Comparison of ENCODE assay signal across 10 cellular contexts in genomic region chr3:129485681-129486056, GRCh38. TPM values are rescaled to one million over a fixed set of nuclear protein-coding genes. Genes with fewer than 3 reads are reported as not detected.
DNase-seq lines count a peak whose midpoint lies in the region; ATAC-seq and TF ChIP-seq lines count a peak whose summit lies in the region.
"Had no signal": no experiment of that assay in that cellular context is flagged by ENCODE, and none has a peak within 500 bp of the region (broad histone marks: within the 10 kb centered on the region; RNA-seq: fewer than 3 reads in every experiment).

No MANE protein-coding gene starts in this region.

- H3K4me3 Mint-ChIP-seq in activated naive CD8-positive, alpha-beta T cell treated with anti-CD3 and anti-CD28 coated beads for 36 hours, result no peak overlapping the region
- no peak overlapping the region for H3K4me3 Mint-ChIP-seq in activated CD4-positive, alpha-beta T cell treated with anti-CD3 and anti-CD28 coated beads, Interleukin-2, amount 10 ng/mL, durations not matched to agents 7 days and 5 days
- H3K4me3 Mint-ChIP-seq in activated CD4-positive, alpha-beta T cell treated with anti-CD3 and anti-CD28 coated beads for 36 hours, result no peak overlapping the region

- POLR2A ChIA-PET in A673 (lab: Charles Lee; ENCODE audit: low non-redundant PET), result no interaction called here
- POLR2A ChIA-PET in activated CD4-positive, alpha-beta T cell treated with anti-CD3 and anti-CD28 coated beads, Interleukin-2, amount 10 ng/mL, durations not matched to agents 7 days and 5 days (lab: Charles Lee), result interaction anchor here (0.6 kb wide), 1 partner anchor 278 kb away, joined by 5 read pairs; no protein-coding TSS in a partner anchor
- POLR2A ChIA-PET in activated CD4-positive, alpha-beta T cell treated with anti-CD3 and anti-CD28 coated beads for 36 hours (lab: Charles Lee), result no interaction called here

- H3K27ac ChIP-seq in brain microvascular endothelial cell (peak overlapping the region; percentile 74), hepatocyte (peak overlapping the region; percentile 71), A673 (ENCODE audit: low read depth, low read length, poor library complexity, severe bottlenecking) (no peak overlapping the region)

- no peak overlapping the region for H3K4me2 ChIP-seq in hepatocyte

- H3K27ac Mint-ChIP-seq in activated naive CD8-positive, alpha-beta T cell treated with anti-CD3 and anti-CD28 coated beads for 36 hours, result no peak overlapping the region
- no peak overlapping the region for H3K27ac Mint-ChIP-seq in activated CD4-positive, alpha-beta T cell treated with anti-CD3 and anti-CD28 coated beads, Interleukin-2, amount 10 ng/mL, durations not matched to agents 7 days and 5 days
- no peak overlapping the region for H3K27ac Mint-ChIP-seq in activated CD4-positive, alpha-beta T cell treated with anti-CD3 and anti-CD28 coated beads for 36 hours

- TF ChIP-seq CTCF in brain microvascular endothelial cell (IDR thresholded peaks at IDR 0.05; ENCODE audit: low read depth, low read length, missing control alignments) (no peak), hepatocyte (IDR thresholded peaks at IDR 0.05; ENCODE audit: poor library complexity) (no peak), A673 (conservative IDR thresholded peaks at IDR 0.05; ENCODE audit: low read depth, low read length) (no peak)

- in situ Hi-C loops in brain microvascular endothelial cell (cut with HindIII; ENCODE audit: low pct_ligation_motif_present, low sequenced_read_pairs), result no loop called here

- WGBS in hepatocyte (ENCODE audit: low lambda C conversion rate, missing lambda C conversion rate), result 67% methylated on average over 8 of the region's 8 CpGs

- intact Hi-C loops in A673 (cut with micrococcal nuclease; ENCODE audit: unreplicated experiment), result loop anchor here (10.0 kb wide), 1 partner anchor 609 kb away; no protein-coding TSS in a partner anchor
- intact Hi-C loops in activated CD4-positive, alpha-beta T cell treated with anti-CD3 and anti-CD28 coated beads for 36 hours (cut with DNase I, micrococcal nuclease), result no loop called here

- H3K27me3 Mint-ChIP-seq in activated naive CD8-positive, alpha-beta T cell treated with anti-CD3 and anti-CD28 coated beads for 36 hours, result no peaks in the 10 kb centered on the region
- H3K27me3 Mint-ChIP-seq in activated CD4-positive, alpha-beta T cell treated with anti-CD3 and anti-CD28 coated beads, Interleukin-2, amount 10 ng/mL, durations not matched to agents 7 days and 5 days, result no peaks in the 10 kb centered on the region
- H3K27me3 Mint-ChIP-seq in activated CD4-positive, alpha-beta T cell treated with anti-CD3 and anti-CD28 coated beads for 36 hours, result no peaks in the 10 kb centered on the region

- H4K20me1 ChIP-seq in hepatocyte (ENCODE audit: insufficient read depth, poor library complexity, severe bottlenecking), result no peaks in the 10 kb centered on the region

- H3K36me3 Mint-ChIP-seq in activated naive CD8-positive, alpha-beta T cell treated with anti-CD3 and anti-CD28 coated beads for 36 hours, result peaks cover 8% of the 10 kb centered on the region
- peaks cover 7% of the 10 kb centered on the region for H3K36me3 Mint-ChIP-seq in activated CD4-positive, alpha-beta T cell treated with anti-CD3 and anti-CD28 coated beads, Interleukin-2, amount 10 ng/mL, durations not matched to agents 7 days and 5 days (ENCODE audit: low read depth)
- H3K36me3 Mint-ChIP-seq in activated CD4-positive, alpha-beta T cell treated with anti-CD3 and anti-CD28 coated beads for 36 hours (ENCODE audit: low read depth), result no peaks in the 10 kb centered on the region

- no TSS peak for BruUV-seq in A673 (replicated peaks; lab: Mats Ljungman, UMichigan)

- H3K4me1 ChIP-seq in hepatocyte (ENCODE audit: insufficient read depth) (peaks cover 3% of the 10 kb centered on the region), A673 (ENCODE audit: insufficient read depth, low read length, poor library complexity, severe bottlenecking) (no peaks in the 10 kb centered on the region)

- no peaks in the 10 kb centered on the region for H3K27me3 ChIP-seq in brain microvascular endothelial cell (replicated peaks)
- H3K27me3 ChIP-seq in hepatocyte, result no peaks in the 10 kb centered on the region
- H3K27me3 ChIP-seq in A673 (replicated peaks; ENCODE audit: insufficient read depth, low read depth, low read length, poor library complexity), result no peaks in the 10 kb centered on the region

- H3K36me3 ChIP-seq in brain microvascular endothelial cell (replicated peaks), result no peaks in the 10 kb centered on the region
- no peaks in the 10 kb centered on the region for H3K36me3 ChIP-seq in hepatocyte (replicated peaks; ENCODE audit: insufficient read depth, low read depth)
- H3K36me3 ChIP-seq in A673 (ENCODE audit: insufficient read depth, low read length, poor library complexity, severe bottlenecking), result no peaks in the 10 kb centered on the region

- H3K79me2 ChIP-seq in hepatocyte, result no peaks in the 10 kb centered on the region

- H3K4me1 Mint-ChIP-seq in activated naive CD8-positive, alpha-beta T cell treated with anti-CD3 and anti-CD28 coated beads for 36 hours, result peaks cover 7% of the 10 kb centered on the region
- peaks cover 12% of the 10 kb centered on the region for H3K4me1 Mint-ChIP-seq in activated CD4-positive, alpha-beta T cell treated with anti-CD3 and anti-CD28 coated beads, Interleukin-2, amount 10 ng/mL, durations not matched to agents 7 days and 5 days
- peaks cover 14% of the 10 kb centered on the region for H3K4me1 Mint-ChIP-seq in activated CD4-positive, alpha-beta T cell treated with anti-CD3 and anti-CD28 coated beads for 36 hours

- CTCF ChIA-PET in A673 (lab: Charles Lee), result no interaction called here
- CTCF ChIA-PET in activated CD4-positive, alpha-beta T cell treated with anti-CD3 and anti-CD28 coated beads, Interleukin-2, amount 10 ng/mL, durations not matched to agents 7 days and 5 days (lab: Charles Lee), result interaction anchor here (0.6 to 1.5 kb wide), 3 partner anchors 13 to 107 kb away, joined by 3 to 5 read pairs (median 4); no protein-coding TSS in a partner anchor
- CTCF ChIA-PET in activated CD4-positive, alpha-beta T cell treated with anti-CD3 and anti-CD28 coated beads for 36 hours (lab: Charles Lee), result interaction anchor here (0.6 to 1.3 kb wide), 5 partner anchors 12 to 483 kb away, joined by 3 to 4 read pairs (median 3); no protein-coding TSS in a partner anchor

- H2AFZ ChIP-seq in hepatocyte, result no peak overlapping the region

- H3K9me3 ChIP-seq in hepatocyte (ENCODE audit: low read depth), result no peaks in the 10 kb centered on the region
- H3K9me3 ChIP-seq in A673 (ENCODE audit: low read depth, low read length, poor library complexity, severe bottlenecking), result no peaks in the 10 kb centered on the region

- no peaks in the 10 kb centered on the region for H3K9me3 Mint-ChIP-seq in activated naive CD8-positive, alpha-beta T cell treated with anti-CD3 and anti-CD28 coated beads for 36 hours
- no peaks in the 10 kb centered on the region for H3K9me3 Mint-ChIP-seq in activated CD4-positive, alpha-beta T cell treated with anti-CD3 and anti-CD28 coated beads, Interleukin-2, amount 10 ng/mL, durations not matched to agents 7 days and 5 days
- H3K9me3 Mint-ChIP-seq in activated CD4-positive, alpha-beta T cell treated with anti-CD3 and anti-CD28 coated beads for 36 hours (ENCODE audit: low read depth), result no peaks in the 10 kb centered on the region

- H3K4me3 ChIP-seq in brain microvascular endothelial cell (ENCODE audit: low read depth, low read length) (no peak overlapping the region), hepatocyte (no peak overlapping the region), A673 (ENCODE audit: low read depth, low read length, poor library complexity, severe bottlenecking) (no peak overlapping the region)

- DNase-seq in HCEC 1CT (peak; percentile 86), brain microvascular endothelial cell (peak; percentile 77), hepatocyte (ENCODE audit: low spot score) (no peak), smooth muscle cell of the brain vasculature (ENCODE audit: low read depth, low spot score) (peak; percentile 76), A673 (ENCODE audit: low spot score) (no peak)
- no peak for DNase-seq in activated naive CD8-positive, alpha-beta T cell treated with anti-CD3 and anti-CD28 coated beads for 36 hours
- no peak for DNase-seq in activated CD4-positive, alpha-beta T cell treated with anti-CD3 and anti-CD28 coated beads, Interleukin-2, amount 10 ng/mL, durations not matched to agents 7 days and 5 days
- no peak for DNase-seq in activated CD4-positive, alpha-beta T cell treated with anti-CD3 and anti-CD28 coated beads for 36 hours
- DNase-seq: KG1 had no signal

- no peaks in the 10 kb centered on the region for H3K9me2 ChIP-seq in hepatocyte (replicated peaks; ENCODE audit: insufficient read depth)

- ATAC-seq in activated CD4-positive, alpha-beta T cell treated with anti-CD3 and anti-CD28 coated beads for 36 hours, result no peak

RNA-seq across cellular contexts. Expression of gene RHO, which starts 42.8 kb away (rescaled TPM):
- total RNA-seq in hepatocyte, result not detected in 2 replicates
- 0.19 TPM in 1 of 2 replicates, not detected in the other for polyA plus RNA-seq in hepatocyte
- total RNA-seq in activated naive CD8-positive, alpha-beta T cell treated with anti-CD3 and anti-CD28 coated beads for 36 hours, result not detected
- total RNA-seq in A673 (2021), result not detected in 2 replicates
- not detected for total RNA-seq in activated CD4-positive, alpha-beta T cell treated with anti-CD3 and anti-CD28 coated beads, Interleukin-2, amount 10 ng/mL, durations not matched to agents 7 days and 5 days
- not detected for total RNA-seq in activated CD4-positive, alpha-beta T cell treated with anti-CD3 and anti-CD28 coated beads for 36 hours
- polyA plus RNA-seq: neural cell had no signal

RNA-seq across cellular contexts. Expression of gene IFT122, which starts 45.6 kb away (rescaled TPM):
- total RNA-seq in hepatocyte, result 14.6 and 17.3 TPM in 2 replicates
- 11.4 and 15.6 TPM in 2 replicates for polyA plus RNA-seq in hepatocyte
- total RNA-seq in activated naive CD8-positive, alpha-beta T cell treated with anti-CD3 and anti-CD28 coated beads for 36 hours, result 10 to 100 TPM; 14.9 to 15.6 TPM
- total RNA-seq in A673 (2021), result 44.0 and 48.2 TPM in 2 replicates
- 10 to 100 TPM; 24.9 to 27.2 TPM for total RNA-seq in activated CD4-positive, alpha-beta T cell treated with anti-CD3 and anti-CD28 coated beads, Interleukin-2, amount 10 ng/mL, durations not matched to agents 7 days and 5 days
- 10 to 100 TPM; 18.4 to 22.6 TPM for total RNA-seq in activated CD4-positive, alpha-beta T cell treated with anti-CD3 and anti-CD28 coated beads for 36 hours

RNA-seq across cellular contexts. Expression of gene MBD4, which starts 45.9 kb away (rescaled TPM):
- 25.0 and 27.5 TPM in 2 replicates for total RNA-seq in hepatocyte
- 20.8 and 22.2 TPM in 2 replicates for polyA plus RNA-seq in hepatocyte
- 10 to 100 TPM; 48.2 to 51.1 TPM for total RNA-seq in activated naive CD8-positive, alpha-beta T cell treated with anti-CD3 and anti-CD28 coated beads for 36 hours
- 43.7 and 50.9 TPM in 2 replicates for total RNA-seq in A673 (2021)
- total RNA-seq in activated CD4-positive, alpha-beta T cell treated with anti-CD3 and anti-CD28 coated beads, Interleukin-2, amount 10 ng/mL, durations not matched to agents 7 days and 5 days, result 10 to 100 TPM; 47.9 to 50.6 TPM
- total RNA-seq in activated CD4-positive, alpha-beta T cell treated with anti-CD3 and anti-CD28 coated beads for 36 hours, result 10 to 100 TPM; 51.3 to 52.4 TPM

RNA-seq across cellular contexts. Expression of gene EFCAB12, which starts 57.2 kb away (rescaled TPM):
- total RNA-seq in hepatocyte (0.20 and 0.44 TPM in 2 replicates), A673 (2021) (0.71 and 1.2 TPM in 2 replicates)
- polyA plus RNA-seq in hepatocyte, result 0.19 and 1.5 TPM in 2 replicates
- under 1 TPM; 0.24 to 0.39 TPM for total RNA-seq in activated naive CD8-positive, alpha-beta T cell treated with anti-CD3 and anti-CD28 coated beads for 36 hours
- total RNA-seq in activated CD4-positive, alpha-beta T cell treated with anti-CD3 and anti-CD28 coated beads, Interleukin-2, amount 10 ng/mL, durations not matched to agents 7 days and 5 days, result under 1 TPM; 0.69 TPM
- under 1 TPM; 0.56 to 0.73 TPM for total RNA-seq in activated CD4-positive, alpha-beta T cell treated with anti-CD3 and anti-CD28 coated beads for 36 hours

RNA-seq across cellular contexts. Expression of gene H1-8, which starts 57.3 kb away (rescaled TPM):
- not detected in 2 replicates for total RNA-seq in hepatocyte
- polyA plus RNA-seq in hepatocyte, result not detected in 2 replicates
- total RNA-seq in activated naive CD8-positive, alpha-beta T cell treated with anti-CD3 and anti-CD28 coated beads for 36 hours, result not detected
- total RNA-seq in A673 (2021), result not detected in 2 replicates
- not detected for total RNA-seq in activated CD4-positive, alpha-beta T cell treated with anti-CD3 and anti-CD28 coated beads, Interleukin-2, amount 10 ng/mL, durations not matched to agents 7 days and 5 days
- total RNA-seq in activated CD4-positive, alpha-beta T cell treated with anti-CD3 and anti-CD28 coated beads for 36 hours, result not detected
- polyA plus RNA-seq: neural cell had no signal

Comparison
In these comparisons a context has a peak if more than half of its experiments do, and no peak if none do; other contexts are left out.
1. DNase-seq: peak in HCEC 1CT (single experiment), brain microvascular endothelial cell (single experiment) and smooth muscle cell of the brain vasculature (single experiment); none in hepatocyte (single experiment), activated naive CD8-positive, alpha-beta T cell treated with anti-CD3 and anti-CD28 coated beads for 36 hours (single experiment), A673 (single experiment), activated CD4-positive, alpha-beta T cell treated with anti-CD3 and anti-CD28 coated beads, Interleukin-2, amount 10 ng/mL, durations not matched to agents 7 days and 5 days (single experiment) and activated CD4-positive, alpha-beta T cell treated with anti-CD3 and anti-CD28 coated beads for 36 hours (single experiment).